33 cellular contexts compared by ENCODE assay signal in the genomic region with DNA sequence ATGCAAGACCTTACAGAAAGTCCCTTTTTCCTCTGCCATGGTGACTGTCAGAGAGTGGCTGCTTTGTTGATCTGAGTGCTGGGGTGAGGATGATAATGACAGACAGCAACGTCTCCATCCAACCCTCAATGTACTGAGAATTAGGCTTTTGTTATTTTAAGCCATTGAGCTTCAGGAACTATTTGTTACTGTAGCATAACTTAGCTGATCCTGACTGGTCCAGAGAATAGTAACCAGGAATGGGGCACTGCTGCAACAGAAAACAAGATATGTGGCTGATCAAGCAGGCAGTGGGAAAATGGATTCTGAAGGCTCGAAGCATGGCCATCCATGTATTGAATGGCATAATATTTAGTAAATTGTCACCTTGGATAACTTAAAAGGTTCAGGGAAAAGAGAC.
"Had no signal": no experiment of that assay in that cellular context is flagged by ENCODE, and none has a peak within 500 bp of the region (broad histone marks: within the 10 kb centered on the region; RNA-seq: fewer than 3 reads in every experiment).

No MANE protein-coding gene starts in this region.

- ATAC-seq: activated CD4-positive, CD25-positive, alpha-beta regulatory T cell treated with anti-CD3 and anti-CD28 coated beads, Interleukin-2, amount 50 U/mL, for 24 hours; activated CD8-positive, alpha-beta T cell treated with anti-CD3 and anti-CD28 coated beads for 36 hours; activated T-cell treated with anti-CD3 and anti-CD28 coated beads, Interleukin-2, amount 50 U/mL, for 4 hours; activated T-helper 17 cell treated with anti-CD3 and anti-CD28 coated beads, Interleukin-2, amount 50 U/mL, for 72 hours; esophagus mucosa; T-helper 17 cell had no signal

- FAIRE-seq: astrocyte, bronchial epithelial cell, frontal cortex had no signal

- H3K27me3 ChIP-seq: dorsolateral prefrontal cortex had no signal

- DNase-seq: activated B cell treated with CpG ODN at 0.5 μM for 24 hours; activated CD4-positive, alpha-beta T cell treated with anti-CD3 and anti-CD28 coated beads for 48 hours; activated CD4-positive, alpha-beta T cell treated with anti-CD3 and anti-CD28 coated beads, Interleukin-2, amount 50 U/mL, for 1 hour; activated CD4-positive, alpha-beta T cell treated with anti-CD3 and anti-CD28 coated beads, Interleukin-2, amount 50 U/mL, for 48 hours; activated CD8-positive, alpha-beta memory T cell treated with anti-CD3 and anti-CD28 coated beads for 24 hours; activated CD8-positive, alpha-beta T cell treated with anti-CD3 and anti-CD28 coated beads for 36 hours; activated effector memory CD4-positive, alpha-beta T cell treated with Interleukin-2 at 50 U/mL for 16 hours; activated gamma-delta T cell treated with Interleukin-2 at 50 U/mL for 16 hours; activated naive CD4-positive, alpha-beta T cell treated with anti-CD3 and anti-CD28 coated beads, Interleukin-2, amount 50 U/mL, for 16 hours; activated naive CD4-positive, alpha-beta T cell treated with Interleukin-2 at 50 U/mL for 16 hours; activated T-cell treated with anti-CD3 and anti-CD28 coated beads, Interleukin-2, amount 50 U/mL, for 4 hours; amniotic stem cell; anterior cingulate cortex; brain microvascular endothelial cell; dorsolateral prefrontal cortex; effector memory CD4-positive, alpha-beta T cell; endodermal cell; foreskin fibroblast; head of caudate nucleus; T-helper 17 cell; T1000; WERI-Rb-1 had no signal

- H3K27me3 Mint-ChIP-seq: activated B cell treated with CpG ODN at 0.5 μM for 24 hours; activated CD8-positive, alpha-beta T cell treated with anti-CD3 and anti-CD28 coated beads for 36 hours; activated naive CD8-positive, alpha-beta T cell; activated T-helper 17 cell treated with anti-CD3 and anti-CD28 coated beads, Interleukin-2, amount 50 U/mL, for 72 hours; central memory CD8-positive, alpha-beta T cell; T-helper 17 cell had no signal

- H3K36me3 ChIP-seq: brain microvascular endothelial cell, WERI-Rb-1 had no signal

- H3K4me3 ChIP-seq: coronary artery, dorsolateral prefrontal cortex had no signal

- H3K9me3 Mint-ChIP-seq: activated B cell treated with CpG ODN at 0.5 μM for 24 hours; activated T-cell treated with anti-CD3 and anti-CD28 coated beads, Interleukin-2, amount 50 U/mL, for 4 hours; central memory CD8-positive, alpha-beta T cell; dendritic cell treated with granulocyte-macrophage colony-stimulating factor and Interleukin-4, amounts not matched to agents 40 ng/mL and 50 ng/mL, for 4 days had no signal

- H3K27ac Mint-ChIP-seq: activated B cell treated with CpG ODN at 0.5 μM for 24 hours; activated CD8-positive, alpha-beta T cell treated with anti-CD3 and anti-CD28 coated beads for 36 hours; activated naive CD8-positive, alpha-beta T cell; activated T-helper 17 cell treated with anti-CD3 and anti-CD28 coated beads, Interleukin-2, amount 50 U/mL, for 72 hours; endodermal cell; T-helper 17 cell; T-helper 2 cell treated with Interferon-gamma antibody and Interleukin-4, amounts not matched to agents 5 μg/mL and 100 μg/mL, for 36 hours had no signal

- H3K27ac ChIP-seq: brain microvascular endothelial cell, coronary artery, WERI-Rb-1 had no signal

- H3K4me3 Mint-ChIP-seq: activated B cell treated with CpG ODN at 0.5 μM for 24 hours; activated CD8-positive, alpha-beta T cell treated with anti-CD3 and anti-CD28 coated beads for 36 hours; activated naive CD8-positive, alpha-beta T cell; activated T-cell treated with anti-CD3 and anti-CD28 coated beads, Interleukin-2, amount 50 U/mL, for 4 hours; activated T-helper 17 cell treated with anti-CD3 and anti-CD28 coated beads, Interleukin-2, amount 50 U/mL, for 72 hours; central memory CD8-positive, alpha-beta T cell; dendritic cell treated with granulocyte-macrophage colony-stimulating factor and Interleukin-4, amounts not matched to agents 40 ng/mL and 50 ng/mL, for 4 days; endodermal cell; T-helper 17 cell; T-helper 2 cell treated with Interferon-gamma antibody and Interleukin-4, amounts not matched to agents 5 μg/mL and 100 μg/mL, for 36 hours had no signal
